ENCODE assay signal across 17 cellular contexts in the genomic region with DNA sequence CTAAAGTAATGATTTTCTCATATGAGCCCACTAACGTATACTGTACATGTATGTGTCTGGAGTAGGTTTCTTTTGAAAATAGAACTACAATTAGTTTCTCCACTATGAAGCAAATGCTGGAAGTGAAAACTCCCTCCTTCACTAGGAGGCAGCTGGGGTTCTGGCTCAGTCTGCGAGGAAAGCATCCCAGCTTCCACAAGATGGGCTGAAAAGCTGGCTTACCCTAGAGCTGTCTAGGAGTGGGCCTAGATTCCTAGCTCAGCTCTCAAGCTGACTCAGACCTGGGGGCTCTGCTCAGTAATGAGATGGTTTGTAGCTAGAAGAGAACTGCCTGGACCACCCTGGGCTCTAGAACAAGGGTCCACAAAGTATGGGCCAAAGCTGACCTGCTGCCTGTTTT.
DNase-seq lines count a peak whose midpoint lies in the region; ATAC-seq and TF ChIP-seq lines count a peak whose summit lies in the region.
"Had no signal": no experiment of that assay in that cellular context is flagged by ENCODE, and none has a peak within 500 bp of the region (broad histone marks: within the 10 kb centered on the region; RNA-seq: fewer than 3 reads in every experiment).

No MANE protein-coding gene starts in this region.

- H3K79me2 ChIP-seq in PC-3 (ENCODE audit: low read length) (no peaks in the 10 kb centered on the region), H9 (ENCODE audit: insufficient read depth, low read length) (no peaks in the 10 kb centered on the region)

- H2BK20ac ChIP-seq in H9 (ENCODE audit: low read depth, low read length, poor library complexity, severe bottlenecking) = no peak overlapping the region

- no peak overlapping the region for H3K9ac ChIP-seq in PC-3 (ENCODE audit: low read length)
- H3K9ac ChIP-seq in H9 (ENCODE audit: extremely low read depth, insufficient read length, low read length) = no peak overlapping the region
- H3K9ac ChIP-seq: BLaER1, GM23248 had no signal

- H4K91ac ChIP-seq in H9 (ENCODE audit: insufficient read length, low read depth, low read length) = no peak overlapping the region

- H2BK5ac ChIP-seq in H9 (ENCODE audit: insufficient read length, low read length) = no peak overlapping the region

- no CpG with 5 or more reads among the region's 2 CpGs for WGBS in H9 (ENCODE audit: extremely low coverage, insufficient read length, low lambda C conversion rate)

- H2BK120ac ChIP-seq in H9 (ENCODE audit: low read depth, low read length, poor library complexity, severe bottlenecking) = no peak overlapping the region

- no peak overlapping the region for H3K4ac ChIP-seq in H9 (ENCODE audit: low read depth, low read length)

- H3K9me3 ChIP-seq in left ventricle myocardium inferior (replicated peaks) (no peaks in the 10 kb centered on the region), PC-3 (ENCODE audit: low read length) (no peaks in the 10 kb centered on the region), left lung (no peaks in the 10 kb centered on the region), H9 (ENCODE audit: control insufficient read depth, low read depth, low read length) (no peaks in the 10 kb centered on the region)

- H3K56ac ChIP-seq in H9 (ENCODE audit: insufficient read length, low read depth, low read length) = no peak overlapping the region

- no peak for TF ChIP-seq CTCF in left ventricle myocardium inferior (IDR thresholded peaks at IDR 0.05; ENCODE audit: borderline replicate concordance)
- TF ChIP-seq CTCF in PC-3 (conservative IDR thresholded peaks at IDR 0.05; ENCODE audit: low read depth, low read length) = no peak
- TF ChIP-seq CTCF in left lung (IDR thresholded peaks at IDR 0.05) = no peak
- no peak for TF ChIP-seq CTCF in H9 (conservative IDR thresholded peaks at IDR 0.05)

- no peaks in the 10 kb centered on the region for H3K9me3 Mint-ChIP-seq in H9
- H3K9me3 Mint-ChIP-seq: CD14-positive monocyte; CD4-positive, alpha-beta memory T cell; HFFc6 had no signal

- no peak overlapping the region for H4K8ac ChIP-seq in H9 (replicated peaks; ENCODE audit: insufficient read length, low read depth, low read length)

- CTCF ChIA-PET in PC-3 (lab: Charles Lee) = no interaction called here

- ATAC-seq in Right ventricle myocardium superior (ENCODE audit: poor library complexity) = peak; percentile 34
- peak; percentile 12; the same call in 1 of the 2 replicates for ATAC-seq in PC-3
- ATAC-seq in left lung = peak; percentile 55
- no peak for ATAC-seq in HG02678 (IDR thresholded peaks at IDR 0.05; ENCODE audit: unreplicated experiment)
- ATAC-seq: HCT116 had no signal

- no peaks in the 10 kb centered on the region for H3K9me2 ChIP-seq in PC-3 (replicated peaks; ENCODE audit: low read length)

- no peak overlapping the region for H2BK15ac ChIP-seq in H9 (ENCODE audit: low read depth, low read length)

- no peak overlapping the region for H3K4me3 Mint-ChIP-seq in H9
- H3K4me3 Mint-ChIP-seq: CD14-positive monocyte; CD4-positive, alpha-beta memory T cell; HFFc6 had no signal

- H3K27ac ChIP-seq in left ventricle myocardium inferior (replicated peaks) (no peak overlapping the region), PC-3 (ENCODE audit: low read length) (no peak overlapping the region), left lung (no peak overlapping the region), H9 (ENCODE audit: insufficient read length, low read depth, low read length) (no peak overlapping the region)
- H3K27ac ChIP-seq: BLaER1, GM23248 had no signal

- no peak overlapping the region for H2BK12ac ChIP-seq in H9 (ENCODE audit: insufficient read length, low read depth, low read length)

- H3K14ac ChIP-seq in H9 (ENCODE audit: insufficient read depth, low read length) = no peak overlapping the region

- H3K27me3 ChIP-seq in left ventricle myocardium inferior (ENCODE audit: low read depth) (no peaks in the 10 kb centered on the region), PC-3 (ENCODE audit: low read length) (no peaks in the 10 kb centered on the region), left lung (no peaks in the 10 kb centered on the region), H9 (ENCODE audit: insufficient read depth, low read length) (no peaks in the 10 kb centered on the region)
- H3K27me3 ChIP-seq: BLaER1 had no signal

- H3K27me3 Mint-ChIP-seq in H9 (ENCODE audit: low read depth) = no peaks in the 10 kb centered on the region
- H3K27me3 Mint-ChIP-seq: CD4-positive, alpha-beta memory T cell had no signal

- H3K36me3 ChIP-seq in left ventricle myocardium inferior (no peaks in the 10 kb centered on the region), PC-3 (ENCODE audit: low read depth, low read length) (no peaks in the 10 kb centered on the region), left lung (no peaks in the 10 kb centered on the region)
- H3K36me3 ChIP-seq: BLaER1 had no signal

- H3F3A ChIP-seq in PC-3 (ENCODE audit: low read length, unreplicated experiment) = no peaks in the 10 kb centered on the region

- H3K4me2 ChIP-seq in PC-3 (ENCODE audit: low read length) = no peak overlapping the region
- no peak overlapping the region for H3K4me2 ChIP-seq in H9 (ENCODE audit: insufficient read depth, insufficient read length, low read length)
- H3K4me2 ChIP-seq: BLaER1 had no signal

- intact Hi-C loops in Right ventricle myocardium superior (cut with DNase I) (no loop called here), left ventricle myocardium inferior (cut with micrococcal nuclease) (no loop called here), PC-3 (cut with micrococcal nuclease) (no loop called here), left lung (cut with DNase I) (no loop called here)

- DNase-seq in Right ventricle myocardium superior (no peak), left ventricle myocardium inferior (no peak), PC-3 (no peak), left lung (no peak), dermis blood vessel endothelial cell (no peak), H9 (no peak)
- DNase-seq: 8988T; CD4-positive, alpha-beta memory T cell; DMS153; DMS79; GDM1; GM23248; HFFc6 had no signal

- no peak overlapping the region for H3K23ac ChIP-seq in H9 (ENCODE audit: insufficient read length, low read depth, low read length)

- POLR2A ChIA-PET in PC-3 (lab: Charles Lee; ENCODE audit: unreplicated experiment) = no interaction called here

- H4K5ac ChIP-seq in H9 (ENCODE audit: insufficient read length, low read depth, low read length) = no peak overlapping the region

- no peak overlapping the region for H3K18ac ChIP-seq in H9 (ENCODE audit: insufficient read length, low read depth, low read length)

- no peak overlapping the region for H2AFZ ChIP-seq in PC-3 (ENCODE audit: low read length)
- no peak overlapping the region for H2AFZ ChIP-seq in H9 (ENCODE audit: low read length)
- H2AFZ ChIP-seq: GM23248 had no signal

- H3K4me1 Mint-ChIP-seq in H9 = peaks cover 17% of the 10 kb centered on the region in 2 experiments
- H3K4me1 Mint-ChIP-seq: CD4-positive, alpha-beta memory T cell had no signal

- no TSS peak for BruUV-seq in PC-3 (replicated peaks; lab: Mats Ljungman, UMichigan)

- no peaks in the 10 kb centered on the region for H3K79me1 ChIP-seq in H9 (ENCODE audit: insufficient read depth, low read depth, low read length, poor library complexity, severe bottlenecking)

- no peak overlapping the region for H3T11ph ChIP-seq in H9 (ENCODE audit: low read length)

- H3K4me3 ChIP-seq in left ventricle myocardium inferior = no peak overlapping the region
- no peak overlapping the region for H3K4me3 ChIP-seq in PC-3 (ENCODE audit: low read length)
- no peak overlapping the region for H3K4me3 ChIP-seq in left lung
- H3K4me3 ChIP-seq: BLaER1, GM23248 had no signal

- no peaks in the 10 kb centered on the region for H4K20me1 ChIP-seq in PC-3 (ENCODE audit: low read length)
- H4K20me1 ChIP-seq in H9 (ENCODE audit: control insufficient read depth, insufficient read depth, insufficient read length) = no peaks in the 10 kb centered on the region
- H4K20me1 ChIP-seq: BLaER1 had no signal

- H3K23me2 ChIP-seq in H9 (ENCODE audit: insufficient read length, low read depth, low read length, poor library complexity, severe bottlenecking) = no peaks in the 10 kb centered on the region

- H2AK5ac ChIP-seq in H9 (ENCODE audit: insufficient read length, low read length) = no peak overlapping the region

- H3K4me1 ChIP-seq in left ventricle myocardium inferior = peaks cover 11% of the 10 kb centered on the region
- H3K4me1 ChIP-seq in PC-3 (ENCODE audit: insufficient read depth, low read length) = peaks cover 6% of the 10 kb centered on the region; the same call in 1 of the 2 replicates
- peaks cover 0 to 7% of the 10 kb centered on the region in 2 donors for H3K4me1 ChIP-seq in left lung
- no peaks in the 10 kb centered on the region for H3K4me1 ChIP-seq in H9 (ENCODE audit: insufficient read depth, low read length)

- no peak overlapping the region; a peak in 1 of 7 replicates for H3K27ac Mint-ChIP-seq in H9
- H3K27ac Mint-ChIP-seq: CD14-positive monocyte; CD4-positive, alpha-beta memory T cell; HFFc6 had no signal

- H3K36me3 Mint-ChIP-seq in H9 (ENCODE audit: insufficient read depth in 1 of 3, low read depth in 3 of 3) = no peaks in the 10 kb centered on the region
- H3K36me3 Mint-ChIP-seq: CD14-positive monocyte; CD4-positive, alpha-beta memory T cell had no signal
